Comparison of ENCODE assay signal across 19 cellular contexts in genomic region chr16:11231367-11231970, GRCh38. TPM values are rescaled to one million over a fixed set of nuclear protein-coding genes. Genes with fewer than 3 reads are reported as not detected.
DNase-seq lines count a peak whose midpoint lies in the region; ATAC-seq and TF ChIP-seq lines count a peak whose summit lies in the region.
"Had no signal": no experiment of that assay in that cellular context is flagged by ENCODE, and none has a peak within 500 bp of the region (broad histone marks: within the 10 kb centered on the region; RNA-seq: fewer than 3 reads in every experiment).

No MANE protein-coding gene starts in this region.

- no peak overlapping the region for H2BK15ac ChIP-seq in IMR-90 (ENCODE audit: low read depth, low read length)

- no peaks in the 10 kb centered on the region for H3K9me3 ChIP-seq in IMR-90 (ENCODE audit: control insufficient read depth, insufficient read depth, low read length)
- H3K9me3 ChIP-seq in naive thymus-derived CD4-positive, alpha-beta T cell (ENCODE audit: control insufficient read depth in 2 of 3, low read length in 3 of 3) = no peaks in the 10 kb centered on the region
- H3K9me3 ChIP-seq: A549, uterus had no signal

- no peak overlapping the region for H3K4me3 ChIP-seq in IMR-90 (ENCODE audit: insufficient read depth, low read depth, low read length)
- no peak overlapping the region for H3K4me3 ChIP-seq in naive thymus-derived CD4-positive, alpha-beta T cell (ENCODE audit: low read length)
- H3K4me3 ChIP-seq: A549, uterus had no signal

- POLR2A ChIA-PET in IMR-90 (lab: Charles Lee; ENCODE audit: unreplicated experiment) = no interaction called here
- POLR2A ChIA-PET in naive thymus-derived CD4-positive, alpha-beta T cell (lab: Charles Lee) = interaction anchor here (0.9 to 12.7 kb wide), 2 partner anchors 15 to 24 kb away, joined by 3 to 244 read pairs; partner anchors contain the start of gene SOCS1

- in situ Hi-C loops in IMR-90 (cut with MboI; ENCODE audit: low sequenced_read_pairs) = no loop called here

- no peak overlapping the region for H3K4ac ChIP-seq in IMR-90 (ENCODE audit: low read depth, low read length)

- DNase-seq in activated CD4-positive, alpha-beta T cell treated with anti-CD3 and anti-CD28 coated beads, Interleukin-2, amount 10 ng/mL, durations not matched to agents 24 days and 14 days = no peak
- DNase-seq in activated CD4-positive, alpha-beta T cell treated with anti-CD3 and anti-CD28 coated beads for 1 hour = no peak
- DNase-seq in IMR-90 (no peak), OCI-M2 (lab: John Stamatoyannopoulos, UW; ENCODE audit: unreplicated experiment) (no peak)
- no peak for DNase-seq in activated naive CD4-positive, alpha-beta T cell treated with anti-CD3 and anti-CD28 coated beads, Interleukin-2, amount 50 U/mL, for 72 hours (ENCODE audit: low spot score in 2 of 2)
- no peak for DNase-seq in naive thymus-derived CD4-positive, alpha-beta T cell
- DNase-seq in central memory CD4-positive, alpha-beta T cell = no peak
- DNase-seq: NCI-H1105; retina; stimulated activated CD4-positive, alpha-beta T cell treated with anti-CD3 and anti-CD28 coated beads, Interleukin-15, amount 100 ng/mL, for 24 hours; uterus had no signal

- H3K27ac Mint-ChIP-seq in activated CD4-positive, alpha-beta T cell treated with anti-CD3 and anti-CD28 coated beads, Interleukin-2, amount 10 ng/mL, durations not matched to agents 24 days and 14 days = peak overlapping the region; percentile 98
- peak overlapping the region; percentile 99 to 100 for H3K27ac Mint-ChIP-seq in activated naive CD4-positive, alpha-beta T cell treated with anti-CD3 and anti-CD28 coated beads, Interleukin-2, amount 50 U/mL, for 72 hours
- peak overlapping the region; percentile 80 to 98 (median 90) for H3K27ac Mint-ChIP-seq in naive thymus-derived CD4-positive, alpha-beta T cell

- no peaks in the 10 kb centered on the region for H3K36me3 ChIP-seq in IMR-90 (ENCODE audit: control insufficient read depth, insufficient read depth, low read length)
- no peaks in the 10 kb centered on the region for H3K36me3 ChIP-seq in naive thymus-derived CD4-positive, alpha-beta T cell (ENCODE audit: control insufficient read depth in 2 of 3, insufficient read depth in 3 of 3, low read length in 3 of 3)
- H3K36me3 ChIP-seq: uterus had no signal

- H2BK20ac ChIP-seq in IMR-90 (ENCODE audit: low read depth, low read length) = no peak overlapping the region

- H3K14ac ChIP-seq in IMR-90 (replicated peaks; ENCODE audit: low read depth, low read length) = no peak overlapping the region

- CTCF ChIA-PET in IMR-90 (lab: Yijun Ruan, JAX) = no interaction called here
- CTCF ChIA-PET in naive thymus-derived CD4-positive, alpha-beta T cell (lab: Charles Lee) = interaction anchor here (1.4 kb wide), 1 partner anchor 23 kb away, joined by 7 read pairs; no protein-coding TSS in a partner anchor

- peaks cover 66% of the 10 kb centered on the region for H3K4me1 Mint-ChIP-seq in activated CD4-positive, alpha-beta T cell treated with anti-CD3 and anti-CD28 coated beads, Interleukin-2, amount 10 ng/mL, durations not matched to agents 24 days and 14 days
- H3K4me1 Mint-ChIP-seq in naive thymus-derived CD4-positive, alpha-beta T cell = peaks cover 47 to 86% (median 63%) of the 10 kb centered on the region in 7 donors
- H3K4me1 Mint-ChIP-seq: brain, neural crest cell had no signal

- H3K9ac ChIP-seq in IMR-90 (ENCODE audit: low read depth, low read length) = no peak overlapping the region

- H3K27me3 Mint-ChIP-seq in activated CD4-positive, alpha-beta T cell treated with anti-CD3 and anti-CD28 coated beads, Interleukin-2, amount 10 ng/mL, durations not matched to agents 24 days and 14 days = no peaks in the 10 kb centered on the region
- no peaks in the 10 kb centered on the region for H3K27me3 Mint-ChIP-seq in naive thymus-derived CD4-positive, alpha-beta T cell

- H3K27ac ChIP-seq in IMR-90 (ENCODE audit: insufficient read depth, low read length) = no peak overlapping the region
- H3K27ac ChIP-seq in naive thymus-derived CD4-positive, alpha-beta T cell (ENCODE audit: low read depth, low read length) = peak overlapping the region; percentile 62
- H3K27ac ChIP-seq: A549, uterus had no signal

- peak overlapping the region; percentile 67 for H3K4me3 Mint-ChIP-seq in activated CD4-positive, alpha-beta T cell treated with anti-CD3 and anti-CD28 coated beads, Interleukin-2, amount 10 ng/mL, durations not matched to agents 24 days and 14 days
- H3K4me3 Mint-ChIP-seq in naive thymus-derived CD4-positive, alpha-beta T cell = peak overlapping the region; percentile 35 to 83 (median 50)
- H3K4me3 Mint-ChIP-seq: brain, neural crest cell had no signal

- H3K9me1 ChIP-seq in IMR-90 (ENCODE audit: insufficient read depth, low read length) = no peaks in the 10 kb centered on the region; the same call in 1 of the 2 replicates

- no peak overlapping the region for H2BK120ac ChIP-seq in IMR-90 (ENCODE audit: low read depth, low read length)

- WGBS in IMR-90 (ENCODE audit: extremely low coverage in 2 of 2, insufficient read length in 1 of 2), 2 experiments = 93% methylated on average over 2 of the region's 10 CpGs; no CpG with 5 or more reads in 1 of the 2 experiments

- no peak overlapping the region for H2AK9ac ChIP-seq in IMR-90 (replicated peaks; ENCODE audit: low read depth, low read length, poor library complexity)

- no peak overlapping the region for H2AK5ac ChIP-seq in IMR-90 (ENCODE audit: low read depth, low read length)

- H3K27me3 ChIP-seq in IMR-90 (ENCODE audit: control insufficient read depth, insufficient read depth, low read length) = no peaks in the 10 kb centered on the region; the same call in 1 of the 2 replicates
- no peaks in the 10 kb centered on the region for H3K27me3 ChIP-seq in naive thymus-derived CD4-positive, alpha-beta T cell (ENCODE audit: control insufficient read depth in 2 of 2, insufficient read depth in 2 of 2, low read length in 2 of 2)
- H3K27me3 ChIP-seq: uterus had no signal

- no peak overlapping the region for H3K4me2 ChIP-seq in IMR-90 (ENCODE audit: low read depth, low read length)
- H3K4me2 ChIP-seq: A549 had no signal

- no peak overlapping the region for H4K8ac ChIP-seq in IMR-90 (ENCODE audit: low read depth in 2 of 2, low read length in 2 of 2)

- dilution Hi-C loops in IMR-90 (cut with HindIII; ENCODE audit: low sequenced_read_pairs, unreplicated experiment) = no loop called here

- no peak for TF ChIP-seq POLR2A in IMR-90 (IDR thresholded peaks at IDR 0.05; ENCODE audit: low read depth, low read length)

- no peak overlapping the region for H3K18ac ChIP-seq in IMR-90 (ENCODE audit: low read depth, low read length)

- peak overlapping the region; percentile 51 for H2AFZ ChIP-seq in IMR-90 (replicated peaks; ENCODE audit: low read length, poor library complexity)

- H3K79me1 ChIP-seq in IMR-90 (ENCODE audit: low read depth in 1 of 2, low read length in 2 of 2) = no peaks in the 10 kb centered on the region

- TF ChIP-seq CTCF in IMR-90 (conservative IDR thresholded peaks at IDR 0.05; ENCODE audit: low read depth, low read length) = no peak

- no peak overlapping the region for H3K23ac ChIP-seq in IMR-90 (ENCODE audit: low read depth, low read length)

- BruUV-seq in IMR-90 (replicated peaks; lab: Mats Ljungman, UMichigan) = no TSS peak

- no peak overlapping the region for H2BK5ac ChIP-seq in IMR-90 (ENCODE audit: low read depth, low read length, poor library complexity, severe bottlenecking)

- H4K91ac ChIP-seq in IMR-90 (ENCODE audit: insufficient read depth, low read depth, low read length) = no peak overlapping the region

- intact Hi-C loops in activated CD4-positive, alpha-beta T cell treated with anti-CD3 and anti-CD28 coated beads, Interleukin-2, amount 10 ng/mL, durations not matched to agents 24 days and 14 days (cut with micrococcal nuclease) = no loop called here
- intact Hi-C loops in IMR-90 (cut with micrococcal nuclease) = no loop called here
- intact Hi-C loops in naive thymus-derived CD4-positive, alpha-beta T cell (cut with micrococcal nuclease) = loop anchor here in 1 of 2 donors (5.0 kb wide), 2 partner anchors 49 to 124 kb away; no protein-coding TSS in a partner anchor

- H3K56ac ChIP-seq in IMR-90 (ENCODE audit: extremely low read depth, insufficient read depth, low read length) = no peak overlapping the region

- no peak overlapping the region for H4K5ac ChIP-seq in IMR-90 (ENCODE audit: low read depth, low read length)

- H3K4me1 ChIP-seq in IMR-90 (ENCODE audit: control insufficient read depth, insufficient read depth, low read length) = peaks cover 2% of the 10 kb centered on the region; the same call in 1 of the 2 replicates
- H3K4me1 ChIP-seq in naive thymus-derived CD4-positive, alpha-beta T cell (ENCODE audit: control insufficient read depth in 2 of 2, insufficient read depth in 2 of 2, low read length in 2 of 2) = peaks cover 34 to 42% of the 10 kb centered on the region in 2 donors
- H3K4me1 ChIP-seq: A549, uterus had no signal

- no peak for ATAC-seq in IMR-90 (ENCODE audit: low read depth)
- ATAC-seq in activated naive CD4-positive, alpha-beta T cell treated with anti-CD3 and anti-CD28 coated beads, Interleukin-2, amount 50 U/mL, for 72 hours = no peak
- ATAC-seq in naive thymus-derived CD4-positive, alpha-beta T cell = no peak
- ATAC-seq in HG03135 (IDR thresholded peaks at IDR 0.05; ENCODE audit: unreplicated experiment) = no peak
- ATAC-seq: A549, esophagus mucosa had no signal

- H3K9me3 Mint-ChIP-seq in activated CD4-positive, alpha-beta T cell treated with anti-CD3 and anti-CD28 coated beads, Interleukin-2, amount 10 ng/mL, durations not matched to agents 24 days and 14 days = no peaks in the 10 kb centered on the region
- H3K9me3 Mint-ChIP-seq in activated naive CD4-positive, alpha-beta T cell treated with anti-CD3 and anti-CD28 coated beads, Interleukin-2, amount 50 U/mL, for 72 hours = no peaks in the 10 kb centered on the region
- H3K9me3 Mint-ChIP-seq in naive thymus-derived CD4-positive, alpha-beta T cell = no peaks in the 10 kb centered on the region
- H3K9me3 Mint-ChIP-seq: brain, neural crest cell had no signal

- no peaks in the 10 kb centered on the region for H3K36me3 Mint-ChIP-seq in activated CD4-positive, alpha-beta T cell treated with anti-CD3 and anti-CD28 coated beads, Interleukin-2, amount 10 ng/mL, durations not matched to agents 24 days and 14 days (ENCODE audit: low read depth)
- H3K36me3 Mint-ChIP-seq in activated naive CD4-positive, alpha-beta T cell treated with anti-CD3 and anti-CD28 coated beads, Interleukin-2, amount 50 U/mL, for 72 hours = peaks cover 0 to 6% of the 10 kb centered on the region in 2 donors
- no peaks in the 10 kb centered on the region for H3K36me3 Mint-ChIP-seq in naive thymus-derived CD4-positive, alpha-beta T cell
- H3K36me3 Mint-ChIP-seq: brain had no signal

- TF ChIP-seq RAD21 in IMR-90 (IDR thresholded peaks at IDR 0.05; ENCODE audit: low read length) = no peak

- H4K20me1 ChIP-seq in IMR-90 (ENCODE audit: insufficient read depth, low read length) = no peaks in the 10 kb centered on the region

RNA-seq across cellular contexts. Expression of gene SOCS1, which starts 24.5 kb away (rescaled TPM):
- 152 and 153 TPM in 2 replicates for total RNA-seq in activated CD4-positive, alpha-beta T cell treated with anti-CD3 and anti-CD28 coated beads, Interleukin-2, amount 10 ng/mL, durations not matched to agents 24 days and 14 days
- total RNA-seq in IMR-90 (2012; rRNA removed) = 2.0 and 2.2 TPM in 2 replicates
- polyA plus RNA-seq in IMR-90 (2012; rRNA removed) = 19.9 and 22.0 TPM in 2 replicates
- polyA plus RNA-seq in IMR-90 (2012; cell fraction: cytosol; rRNA removed) = 42.9 and 94.9 TPM in 2 replicates
- polyA plus RNA-seq in IMR-90 (2012; cell fraction: nucleus; rRNA removed; ENCODE audit: low replicate concordance) = 109 and 179 TPM in 2 replicates
- total RNA-seq in activated naive CD4-positive, alpha-beta T cell treated with anti-CD3 and anti-CD28 coated beads, Interleukin-2, amount 50 U/mL, for 72 hours = 100 to 1,000 TPM in 1 of 2 donors, 10 to 100 TPM in 1; 57.0 to 123 TPM
- 100 to 1,000 TPM in 1 of 5 experiments, 10 to 100 TPM in 4; 12.8 to 191 (median 46.8) TPM for total RNA-seq in naive thymus-derived CD4-positive, alpha-beta T cell
- polyA plus RNA-seq in naive thymus-derived CD4-positive, alpha-beta T cell = 10 to 100 TPM; 15.2 to 15.7 TPM

RNA-seq across cellular contexts. Expression of gene TNP2, which starts 37.7 kb away (rescaled TPM):
- total RNA-seq in activated CD4-positive, alpha-beta T cell treated with anti-CD3 and anti-CD28 coated beads, Interleukin-2, amount 10 ng/mL, durations not matched to agents 24 days and 14 days = not detected in 2 replicates
- total RNA-seq in IMR-90 (2012; rRNA removed) = not detected in 2 replicates
- not detected in 2 replicates for polyA plus RNA-seq in IMR-90 (2012; rRNA removed)
- polyA plus RNA-seq in IMR-90 (2012; cell fraction: cytosol; rRNA removed) = not detected in 2 replicates
- polyA plus RNA-seq in IMR-90 (2012; cell fraction: nucleus; rRNA removed; ENCODE audit: low replicate concordance) = not detected in 2 replicates
- total RNA-seq in activated naive CD4-positive, alpha-beta T cell treated with anti-CD3 and anti-CD28 coated beads, Interleukin-2, amount 50 U/mL, for 72 hours = not detected
- total RNA-seq in naive thymus-derived CD4-positive, alpha-beta T cell = not detected
- not detected for polyA plus RNA-seq in naive thymus-derived CD4-positive, alpha-beta T cell
- total RNA-seq: dermis microvascular lymphatic vessel endothelial cell, esophagus mucosa, lung microvascular endothelial cell, neural crest cell, RPMI7951, uterus had no signal
- polyA plus RNA-seq: A549 had no signal

RNA-seq across cellular contexts. Expression of gene PRM3, which starts 42.0 kb away (rescaled TPM):
- not detected in 2 replicates for total RNA-seq in activated CD4-positive, alpha-beta T cell treated with anti-CD3 and anti-CD28 coated beads, Interleukin-2, amount 10 ng/mL, durations not matched to agents 24 days and 14 days
- not detected in 2 replicates for total RNA-seq in IMR-90 (2012; rRNA removed)
- not detected in 2 replicates for polyA plus RNA-seq in IMR-90 (2012; rRNA removed)
- not detected in 2 replicates for polyA plus RNA-seq in IMR-90 (2012; cell fraction: cytosol; rRNA removed)
- not detected in 2 replicates for polyA plus RNA-seq in IMR-90 (2012; cell fraction: nucleus; rRNA removed; ENCODE audit: low replicate concordance)
- not detected for total RNA-seq in activated naive CD4-positive, alpha-beta T cell treated with anti-CD3 and anti-CD28 coated beads, Interleukin-2, amount 50 U/mL, for 72 hours
- total RNA-seq in naive thymus-derived CD4-positive, alpha-beta T cell = not detected
- not detected for polyA plus RNA-seq in naive thymus-derived CD4-positive, alpha-beta T cell
- total RNA-seq: dermis microvascular lymphatic vessel endothelial cell, esophagus mucosa, lung microvascular endothelial cell, neural crest cell, RPMI7951, uterus had no signal
- polyA plus RNA-seq: A549 had no signal

RNA-seq across cellular contexts. Expression of gene PRM2, which starts 44.8 kb away (rescaled TPM):
- not detected in 2 replicates for total RNA-seq in activated CD4-positive, alpha-beta T cell treated with anti-CD3 and anti-CD28 coated beads, Interleukin-2, amount 10 ng/mL, durations not matched to agents 24 days and 14 days
- not detected in 2 replicates for total RNA-seq in IMR-90 (2012; rRNA removed)
- not detected in 2 replicates for polyA plus RNA-seq in IMR-90 (2012; rRNA removed)
- not detected in 2 replicates for polyA plus RNA-seq in IMR-90 (2012; cell fraction: cytosol; rRNA removed)
- polyA plus RNA-seq in IMR-90 (2012; cell fraction: nucleus; rRNA removed; ENCODE audit: low replicate concordance) = not detected in 2 replicates
- not detected for total RNA-seq in activated naive CD4-positive, alpha-beta T cell treated with anti-CD3 and anti-CD28 coated beads, Interleukin-2, amount 50 U/mL, for 72 hours
- total RNA-seq in naive thymus-derived CD4-positive, alpha-beta T cell = not detected
- not detected for polyA plus RNA-seq in naive thymus-derived CD4-positive, alpha-beta T cell
- total RNA-seq: dermis microvascular lymphatic vessel endothelial cell, esophagus mucosa, lung microvascular endothelial cell, neural crest cell, RPMI7951, uterus had no signal
- polyA plus RNA-seq: A549 had no signal

RNA-seq across cellular contexts. Expression of gene PRM1, which starts 49.7 kb away (rescaled TPM):
- not detected in 2 replicates for total RNA-seq in activated CD4-positive, alpha-beta T cell treated with anti-CD3 and anti-CD28 coated beads, Interleukin-2, amount 10 ng/mL, durations not matched to agents 24 days and 14 days
- not detected in 2 replicates for total RNA-seq in IMR-90 (2012; rRNA removed)
- not detected in 2 replicates for polyA plus RNA-seq in IMR-90 (2012; rRNA removed)
- polyA plus RNA-seq in IMR-90 (2012; cell fraction: cytosol; rRNA removed) = not detected in 2 replicates
- not detected in 2 replicates for polyA plus RNA-seq in IMR-90 (2012; cell fraction: nucleus; rRNA removed; ENCODE audit: low replicate concordance)
- not detected for total RNA-seq in activated naive CD4-positive, alpha-beta T cell treated with anti-CD3 and anti-CD28 coated beads, Interleukin-2, amount 50 U/mL, for 72 hours
- not detected for total RNA-seq in naive thymus-derived CD4-positive, alpha-beta T cell
- not detected for polyA plus RNA-seq in naive thymus-derived CD4-positive, alpha-beta T cell
- total RNA-seq: dermis microvascular lymphatic vessel endothelial cell, esophagus mucosa, lung microvascular endothelial cell, neural crest cell, RPMI7951, uterus had no signal
- polyA plus RNA-seq: A549 had no signal
